In genomic region chr2:17749753-17750438, GRCh38 we compare ENCODE assay signal across 10 cellular contexts. TPM values are rescaled to one million over a fixed set of nuclear protein-coding genes. Genes with fewer than 3 reads are reported as not detected.
DNase-seq lines count a peak whose midpoint lies in the region; ATAC-seq and TF ChIP-seq lines count a peak whose summit lies in the region.
"Had no signal": no experiment of that assay in that cellular context is flagged by ENCODE, and none has a peak within 500 bp of the region (broad histone marks: within the 10 kb centered on the region; RNA-seq: fewer than 3 reads in every experiment).

No MANE protein-coding gene starts in this region.

- no peak overlapping the region for H3K23ac ChIP-seq in H9 (ENCODE audit: insufficient read length, low read depth, low read length)

- H3K4ac ChIP-seq in H9 (ENCODE audit: low read depth, low read length), result no peak overlapping the region

- no peak overlapping the region for H3K4me3 ChIP-seq in Loucy (ENCODE audit: low read length, poor library complexity, severe bottlenecking)
- no peak overlapping the region for H3K4me3 ChIP-seq in HAP-1

- H2BK20ac ChIP-seq in H9 (ENCODE audit: low read depth, low read length, poor library complexity, severe bottlenecking), result no peak overlapping the region

- H3K27me3 ChIP-seq in Loucy (ENCODE audit: insufficient read depth, low read length, poor library complexity, severe bottlenecking) (no peaks in the 10 kb centered on the region), H9 (ENCODE audit: insufficient read depth, low read length) (no peaks in the 10 kb centered on the region), HAP-1 (ENCODE audit: low read depth) (no peaks in the 10 kb centered on the region)

- H3K9ac ChIP-seq in Loucy (ENCODE audit: low read depth, low read length, poor library complexity, severe bottlenecking) (no peak overlapping the region), H9 (ENCODE audit: extremely low read depth, insufficient read length, low read length) (no peak overlapping the region)

- no peak overlapping the region for H3K14ac ChIP-seq in H9 (ENCODE audit: insufficient read depth, low read length)

- DNase-seq in activated CD8-positive, alpha-beta memory T cell treated with anti-CD3 and anti-CD28 coated beads, Interleukin-2, amount 10 ng/mL, durations not matched to agents 7 days and 5 days, result no peak
- DNase-seq in activated CD8-positive, alpha-beta memory T cell treated with anti-CD3 and anti-CD28 coated beads, Interleukin-2, amount 50 U/mL, for 4 hours, result no peak
- no peak for DNase-seq in H9
- DNase-seq in HAP-1 (ENCODE audit: low spot score in 2 of 2), result no peak
- DNase-seq in DMS153 (lab: John Stamatoyannopoulos, UW), result no peak
- DNase-seq: mesendoderm, trophoblast cell had no signal

- H4K20me1 ChIP-seq in Loucy (ENCODE audit: insufficient read depth, low read length, poor library complexity, severe bottlenecking) (peaks cover 10% of the 10 kb centered on the region), H9 (ENCODE audit: control insufficient read depth, insufficient read depth, insufficient read length) (no peaks in the 10 kb centered on the region)

- TF ChIP-seq CTCF in Loucy (conservative IDR thresholded peaks at IDR 0.05; ENCODE audit: low read length) (no peak), H9 (conservative IDR thresholded peaks at IDR 0.05) (no peak)

- H2BK15ac ChIP-seq in H9 (ENCODE audit: low read depth, low read length), result no peak overlapping the region

- H3K36me3 Mint-ChIP-seq in activated CD8-positive, alpha-beta memory T cell treated with anti-CD3 and anti-CD28 coated beads, Interleukin-2, amount 10 ng/mL, durations not matched to agents 7 days and 5 days, result peaks cover 19% of the 10 kb centered on the region
- peaks cover 1% of the 10 kb centered on the region for H3K36me3 Mint-ChIP-seq in stimulated activated memory B cell treated with anti-CD40 and anti-IgM and Interleukin-4, amounts not matched to agents 10 μg/mL and 1 μg/mL and 100 μg/mL, for 72 hours
- peaks cover 1 to 11% (median 7%) of the 10 kb centered on the region in 3 experiments; a peak in 6 of 7 replicates for H3K36me3 Mint-ChIP-seq in H9 (ENCODE audit: insufficient read depth in 1 of 3, low read depth in 3 of 3)

- peak overlapping the region; percentile 80 for H3K27ac Mint-ChIP-seq in activated CD8-positive, alpha-beta memory T cell treated with anti-CD3 and anti-CD28 coated beads, Interleukin-2, amount 10 ng/mL, durations not matched to agents 7 days and 5 days
- H3K27ac Mint-ChIP-seq in stimulated activated memory B cell treated with anti-CD40 and anti-IgM and Interleukin-4, amounts not matched to agents 10 μg/mL and 1 μg/mL and 100 μg/mL, for 72 hours, result peak overlapping the region; percentile 79
- peak overlapping the region in 1 of 3 experiments; percentile 77; a peak in 3 of 7 replicates for H3K27ac Mint-ChIP-seq in H9

- H2BK12ac ChIP-seq in H9 (ENCODE audit: insufficient read length, low read depth, low read length), result no peak overlapping the region

- H3F3A ChIP-seq in Loucy (ENCODE audit: low read depth), result no peaks in the 10 kb centered on the region

- no peak overlapping the region for H3K27ac ChIP-seq in H9 (ENCODE audit: insufficient read length, low read depth, low read length)

- no peak overlapping the region for H4K91ac ChIP-seq in H9 (ENCODE audit: insufficient read length, low read depth, low read length)

- no peak overlapping the region for H2AFZ ChIP-seq in Loucy (ENCODE audit: low read length)
- H2AFZ ChIP-seq in H9 (ENCODE audit: low read length), result no peak overlapping the region

- H3K9me3 ChIP-seq in Loucy (ENCODE audit: insufficient read depth, low read depth, low read length), result no peaks in the 10 kb centered on the region
- H3K9me3 ChIP-seq in H9 (ENCODE audit: control insufficient read depth, low read depth, low read length), result no peaks in the 10 kb centered on the region
- H3K9me3 ChIP-seq in HAP-1, result no peaks in the 10 kb centered on the region

- H3K23me2 ChIP-seq in H9 (ENCODE audit: insufficient read length, low read depth, low read length, poor library complexity, severe bottlenecking), result peaks cover 8% of the 10 kb centered on the region

- no peak overlapping the region for H2BK120ac ChIP-seq in H9 (ENCODE audit: low read depth, low read length, poor library complexity, severe bottlenecking)

- H3K9me2 ChIP-seq in Loucy (replicated peaks; ENCODE audit: low read depth, low read length), result no peaks in the 10 kb centered on the region

- H3K9me3 Mint-ChIP-seq in activated CD8-positive, alpha-beta memory T cell treated with anti-CD3 and anti-CD28 coated beads, Interleukin-2, amount 10 ng/mL, durations not matched to agents 7 days and 5 days (ENCODE audit: low read depth), result no peaks in the 10 kb centered on the region
- no peaks in the 10 kb centered on the region for H3K9me3 Mint-ChIP-seq in stimulated activated memory B cell treated with anti-CD40 and anti-IgM and Interleukin-4, amounts not matched to agents 10 μg/mL and 1 μg/mL and 100 μg/mL, for 72 hours
- no peaks in the 10 kb centered on the region for H3K9me3 Mint-ChIP-seq in H9

- peaks cover 3% of the 10 kb centered on the region for H3K79me1 ChIP-seq in H9 (ENCODE audit: insufficient read depth, low read depth, low read length, poor library complexity, severe bottlenecking)

- no peak overlapping the region for H3K56ac ChIP-seq in H9 (ENCODE audit: insufficient read length, low read depth, low read length)

- no peak overlapping the region for H3T11ph ChIP-seq in H9 (ENCODE audit: low read length)

- peaks cover 40% of the 10 kb centered on the region for H3K79me2 ChIP-seq in Loucy (ENCODE audit: insufficient read depth, low read length)
- H3K79me2 ChIP-seq in H9 (ENCODE audit: insufficient read depth, low read length), result peaks cover 22% of the 10 kb centered on the region; the same call in 1 of the 2 replicates

- peaks cover 32% of the 10 kb centered on the region for H3K4me1 ChIP-seq in Loucy (ENCODE audit: insufficient read depth, low read length, poor library complexity, severe bottlenecking)
- peaks cover 10% of the 10 kb centered on the region for H3K4me1 ChIP-seq in H9 (ENCODE audit: insufficient read depth, low read length)
- peaks cover 37% of the 10 kb centered on the region for H3K4me1 ChIP-seq in HAP-1

- H3K36me3 ChIP-seq in Loucy (ENCODE audit: insufficient read depth, low read length), result no peaks in the 10 kb centered on the region
- 0 out of 2 replicates have a peak, but pooled peaks cover 5% of the 10 kb centered on the region for H3K36me3 ChIP-seq in HAP-1 (replicated peaks)

- no peaks in the 10 kb centered on the region for H3K27me3 Mint-ChIP-seq in activated CD8-positive, alpha-beta memory T cell treated with anti-CD3 and anti-CD28 coated beads, Interleukin-2, amount 10 ng/mL, durations not matched to agents 7 days and 5 days
- no peaks in the 10 kb centered on the region for H3K27me3 Mint-ChIP-seq in stimulated activated memory B cell treated with anti-CD40 and anti-IgM and Interleukin-4, amounts not matched to agents 10 μg/mL and 1 μg/mL and 100 μg/mL, for 72 hours
- H3K27me3 Mint-ChIP-seq in H9 (ENCODE audit: low read depth), result no peaks in the 10 kb centered on the region

- WGBS in H9 (ENCODE audit: extremely low coverage, insufficient read length, low lambda C conversion rate), result no CpG with 5 or more reads among the region's 2 CpGs

- peak overlapping the region; percentile 46 for H3K4me3 Mint-ChIP-seq in activated CD8-positive, alpha-beta memory T cell treated with anti-CD3 and anti-CD28 coated beads, Interleukin-2, amount 10 ng/mL, durations not matched to agents 7 days and 5 days
- H3K4me3 Mint-ChIP-seq in stimulated activated memory B cell treated with anti-CD40 and anti-IgM and Interleukin-4, amounts not matched to agents 10 μg/mL and 1 μg/mL and 100 μg/mL, for 72 hours, result peak overlapping the region; percentile 60
- no peak overlapping the region; a peak in 1 of 5 replicates for H3K4me3 Mint-ChIP-seq in H9

- H4K8ac ChIP-seq in H9 (replicated peaks; ENCODE audit: insufficient read length, low read depth, low read length), result no peak overlapping the region

- H4K5ac ChIP-seq in H9 (ENCODE audit: insufficient read length, low read depth, low read length), result no peak overlapping the region

- in situ Hi-C loops in HAP-1 (cut with MboI; ENCODE audit: low sequenced_read_pairs), result no loop called here

- no peak for ATAC-seq in activated CD8-positive, alpha-beta memory T cell treated with anti-CD3 and anti-CD28 coated beads, Interleukin-2, amount 10 ng/mL, durations not matched to agents 7 days and 5 days
- ATAC-seq in HG02610 (IDR thresholded peaks at IDR 0.05; ENCODE audit: unreplicated experiment), result peak; percentile 20
- ATAC-seq in stimulated activated memory B cell treated with anti-CD40 and anti-IgM and Interleukin-4, amounts not matched to agents 10 μg/mL and 1 μg/mL and 100 μg/mL, for 72 hours, result no peak

- CTCF ChIA-PET in activated CD8-positive, alpha-beta memory T cell treated with anti-CD3 and anti-CD28 coated beads, Interleukin-2, amount 10 ng/mL, durations not matched to agents 7 days and 5 days (lab: Charles Lee), result no interaction called here

- H3K4me1 Mint-ChIP-seq in activated CD8-positive, alpha-beta memory T cell treated with anti-CD3 and anti-CD28 coated beads, Interleukin-2, amount 10 ng/mL, durations not matched to agents 7 days and 5 days, result peaks cover 31% of the 10 kb centered on the region
- H3K4me1 Mint-ChIP-seq in stimulated activated memory B cell treated with anti-CD40 and anti-IgM and Interleukin-4, amounts not matched to agents 10 μg/mL and 1 μg/mL and 100 μg/mL, for 72 hours, result peaks cover 45% of the 10 kb centered on the region
- peaks cover 39 to 45% of the 10 kb centered on the region in 2 experiments for H3K4me1 Mint-ChIP-seq in H9

- peak overlapping the region; percentile 25 for H3K4me2 ChIP-seq in Loucy (ENCODE audit: low read depth, low read length, poor library complexity, severe bottlenecking)
- H3K4me2 ChIP-seq in H9 (ENCODE audit: insufficient read depth, insufficient read length, low read length), result no peak overlapping the region

- no peak overlapping the region for H2AK5ac ChIP-seq in H9 (ENCODE audit: insufficient read length, low read length)

- no peak overlapping the region for H2BK5ac ChIP-seq in H9 (ENCODE audit: insufficient read length, low read length)

- no peak overlapping the region for H3K18ac ChIP-seq in H9 (ENCODE audit: insufficient read length, low read depth, low read length)

RNA-seq across cellular contexts. Expression of gene SMC6, which starts 3.7 kb away (rescaled TPM):
- total RNA-seq in activated CD8-positive, alpha-beta memory T cell treated with anti-CD3 and anti-CD28 coated beads, Interleukin-2, amount 10 ng/mL, durations not matched to agents 7 days and 5 days, result 10 to 100 TPM; 32.1 to 35.1 TPM
- total RNA-seq in H9 (2021), result 40.3 and 41.9 TPM in 2 replicates

RNA-seq across cellular contexts. Expression of gene GEN1, which starts 4.0 kb away (rescaled TPM):
- total RNA-seq in activated CD8-positive, alpha-beta memory T cell treated with anti-CD3 and anti-CD28 coated beads, Interleukin-2, amount 10 ng/mL, durations not matched to agents 7 days and 5 days, result 10 to 100 TPM; 40.0 to 48.7 TPM
- 28.1 and 28.4 TPM in 2 replicates for total RNA-seq in H9 (2021)

Comparison
In these comparisons a context has a peak if more than half of its experiments do, and no peak if none do; other contexts are left out.
1. H3K4me3 Mint-ChIP-seq: peak in activated CD8-positive, alpha-beta memory T cell treated with anti-CD3 and anti-CD28 coated beads, Interleukin-2, amount 10 ng/mL, durations not matched to agents 7 days and 5 days (single experiment) and stimulated activated memory B cell treated with anti-CD40 and anti-IgM and Interleukin-4, amounts not matched to agents 10 μg/mL and 1 μg/mL and 100 μg/mL, for 72 hours (single experiment); none in H9 (0 of 2).